1 cellular context compared by ENCODE assay signal in the genomic region with DNA sequence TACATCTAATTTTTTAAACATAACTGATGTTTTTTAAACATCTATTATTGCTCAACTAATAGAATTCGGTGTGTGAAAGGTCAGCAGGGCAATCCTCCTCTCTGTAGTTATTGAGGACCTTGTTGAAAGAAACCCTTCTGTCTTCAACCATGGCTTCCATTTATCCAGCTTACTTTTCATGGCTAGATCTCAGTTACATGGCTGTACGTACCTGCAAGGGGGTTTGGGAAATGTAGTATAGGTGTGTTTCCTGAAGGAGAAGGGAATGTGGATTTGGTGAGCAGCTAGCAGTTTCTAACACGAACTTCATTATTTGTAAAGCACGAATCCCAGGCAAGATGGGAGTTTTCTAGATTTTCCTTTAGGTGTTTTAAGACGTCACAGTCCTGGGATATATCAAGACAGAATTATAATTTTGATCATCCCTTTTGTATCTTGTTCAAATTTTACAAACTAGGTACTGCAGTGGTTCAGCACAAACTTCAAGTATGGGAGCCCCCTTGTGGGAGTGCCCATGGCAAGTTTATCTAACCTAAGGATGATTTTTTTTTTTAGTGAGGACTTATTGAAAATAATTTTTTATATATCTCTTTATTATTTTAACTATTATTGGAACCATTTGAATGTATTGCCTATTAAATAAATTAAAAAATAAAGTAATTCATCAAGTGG.
TF ChIP-seq lines count a peak whose summit lies in the region.

No MANE protein-coding gene starts in this region.

TF ChIP-seq in endothelial cell of umbilical vein, 7 proteins besides CTCF, POLR2A, EP300 and RAD21:
- TF ChIP-seq GATA2 (IDR thresholded peaks at IDR 0.05; ENCODE audit: insufficient read depth, insufficient read length, low read depth, low read length), result no peak
- TF ChIP-seq POLR2AphosphoS5 (IDR thresholded peaks at IDR 0.05; ENCODE audit: insufficient read depth, low read depth, low read length), result no peak
- no peak for TF ChIP-seq EZH2 (IDR thresholded peaks at IDR 0.05; ENCODE audit: borderline replicate concordance, low read depth, low read length, severe bottlenecking)
- TF ChIP-seq, protein P1, sequence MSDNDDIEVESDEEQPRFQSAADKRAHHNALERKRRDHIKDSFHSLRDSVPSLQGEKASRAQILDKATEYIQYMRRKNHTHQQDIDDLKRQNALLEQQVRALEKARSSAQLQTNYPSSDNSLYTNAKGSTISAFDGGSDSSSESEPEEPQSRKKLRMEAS (IDR thresholded peaks at IDR 0.05; ENCODE audit: insufficient read depth, insufficient read length), result no peak
- no peak for TF ChIP-seq FOS (IDR thresholded peaks at IDR 0.05; ENCODE audit: borderline replicate concordance, insufficient read depth, low read length)
